ENCODE assay signal across 29 cellular contexts in the genomic region with DNA sequence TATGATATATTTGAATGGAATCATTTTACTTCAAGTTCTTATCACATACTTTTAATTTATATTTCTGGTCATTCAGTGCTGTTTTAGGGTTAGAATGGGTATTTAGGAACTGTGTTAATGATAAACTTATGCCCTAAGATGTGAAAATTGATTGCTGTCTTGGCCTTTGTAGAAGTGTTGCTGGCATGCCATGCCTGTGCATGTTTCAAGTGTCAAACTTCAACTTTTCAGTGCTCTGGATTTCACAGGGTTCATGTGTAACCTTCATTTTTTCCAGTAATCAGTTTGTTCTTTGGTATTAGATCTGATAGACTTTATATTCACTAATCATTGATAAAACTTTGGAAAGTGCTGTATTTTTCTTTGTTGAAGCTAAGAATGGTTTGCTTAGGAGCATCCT.
"Had no signal": no experiment of that assay in that cellular context is flagged by ENCODE, and none has a peak within 500 bp of the region (broad histone marks: within the 10 kb centered on the region; RNA-seq: fewer than 3 reads in every experiment).

No MANE protein-coding gene starts in this region.

- H3K27me3 Mint-ChIP-seq: naive thymus-derived CD8-positive, alpha-beta T cell; progenitor cell of endocrine pancreas; stimulated activated naive B cell treated with anti-CD40 and anti-IgM and Interleukin-4, amounts not matched to agents 10 μg/mL and 1 μg/mL and 100 μg/mL, for 72 hours had no signal

- H3K4me3 Mint-ChIP-seq: naive thymus-derived CD8-positive, alpha-beta T cell; nephron; neural progenitor cell; stimulated activated naive B cell treated with anti-CD40 and anti-IgM and Interleukin-4, amounts not matched to agents 10 μg/mL and 1 μg/mL and 100 μg/mL, for 72 hours had no signal

- H3K9me3 ChIP-seq: left lung, lower lobe of right lung, neutrophil, ovary, right atrium auricular region, stomach, testis, thyroid gland, transverse colon, upper lobe of left lung, vagina had no signal

- H3K4me2 ChIP-seq: neural progenitor cell had no signal

- H3K4me3 ChIP-seq: left lung, lower lobe of right lung, neural progenitor cell, ovary, right atrium auricular region, skin epidermis, stomach, testis, thyroid gland, transverse colon, upper lobe of left lung, vagina had no signal

- FAIRE-seq: keratinocyte had no signal

- H3K27ac ChIP-seq: left lung, lower lobe of right lung, neural progenitor cell, neutrophil, ovary, right atrium auricular region, skin epidermis, stomach, testis, thyroid gland, transverse colon, upper lobe of left lung, vagina had no signal

- H3K27ac Mint-ChIP-seq: nephron; neural progenitor cell; progenitor cell of endocrine pancreas; stimulated activated naive B cell treated with anti-CD40 and anti-IgM and Interleukin-4, amounts not matched to agents 10 μg/mL and 1 μg/mL and 100 μg/mL, for 72 hours had no signal

- ATAC-seq: left cardiac atrium; left lung; lower lobe of right lung; naive thymus-derived CD8-positive, alpha-beta T cell; sciatic nerve; stimulated activated naive B cell treated with anti-CD40 and anti-IgM and Interleukin-4, amounts not matched to agents 10 μg/mL and 1 μg/mL and 100 μg/mL, for 72 hours; stimulated activated naive CD8-positive, alpha-beta T cell treated with anti-CD3 and anti-CD28 coated beads, Interleukin-15, Interleukin-2, amounts not matched to agents 100 U/mL and 50 U/mL, for 24 hours had no signal

- H3K4me1 ChIP-seq: left lung, neural progenitor cell, right atrium auricular region, stomach, testis, transverse colon, vagina had no signal

- DNase-seq: hippocampal formation; kidney glomerular epithelial cell; left cardiac atrium; left lung; lower lobe of right lung; mammary epithelial cell; mesenchymal stem cell; naive thymus-derived CD8-positive, alpha-beta T cell; ovary; stimulated activated CD4-positive, alpha-beta T cell treated with anti-CD3 and anti-CD28 coated beads, Interleukin-12 subunit alpha, Interleukin-12 subunit beta, amount 100 ng/mL, for 4 hours; stimulated activated CD4-positive, alpha-beta T cell treated with anti-CD3 and anti-CD28 coated beads, Interleukin-15, amount 100 ng/mL, for 24 hours; stimulated activated CD4-positive, alpha-beta T cell treated with anti-CD3 and anti-CD28 coated beads, Interleukin-2, amount 100 ng/mL, for 24 hours; stimulated activated CD4-positive, alpha-beta T cell treated with anti-CD3 and anti-CD28 coated beads, Interleukin-4, amount 100 ng/mL, for 1 hour; stimulated activated naive B cell treated with anti-CD40 and anti-IgM and Interleukin-4, amounts not matched to agents 10 μg/mL and 1 μg/mL and 100 μg/mL, for 72 hours; stimulated activated naive CD8-positive, alpha-beta T cell treated with anti-CD3 and anti-CD28 coated beads, Interleukin-15, Interleukin-2, amounts not matched to agents 100 U/mL and 50 U/mL, for 24 hours; stomach; testis; thyroid gland; transverse colon; upper lobe of left lung had no signal

- H3K36me3 ChIP-seq: ovary had no signal

- H3K9me3 Mint-ChIP-seq: naive thymus-derived CD8-positive, alpha-beta T cell; nephron; neural progenitor cell; stimulated activated naive B cell treated with anti-CD40 and anti-IgM and Interleukin-4, amounts not matched to agents 10 μg/mL and 1 μg/mL and 100 μg/mL, for 72 hours had no signal

- H3K4me1 Mint-ChIP-seq: nephron, neural progenitor cell had no signal
